1 cellular context compared by ENCODE assay signal in genomic region chr10:104230490-104230889, GRCh38.
TF ChIP-seq lines count a peak whose summit lies in the region.

No MANE protein-coding gene starts in this region.

TF ChIP-seq in K562, 482 proteins besides CTCF, POLR2A, EP300 and RAD21 (continued from another document):
- TF ChIP-seq ELK1 (CRISPR knock-in tag; IDR thresholded peaks at IDR 0.05) (no peak), YY1 (IDR thresholded peaks at IDR 0.05; ENCODE audit: borderline replicate concordance in 1 of 3, control insufficient read depth in 1 of 3, extremely low read depth in 1 of 3, insufficient read depth in 3 of 3, insufficient read length in 1 of 3, insufficient replicate concordance in 2 of 3, low read depth in 1 of 3, low read length in 2 of 3) (no peak), RERE (CRISPR knock-in tag; IDR thresholded peaks at IDR 0.05; ENCODE audit: borderline replicate concordance) (no peak), SIN3A (IDR thresholded peaks at IDR 0.05; ENCODE audit: borderline replicate concordance in 2 of 2, control insufficient read depth in 1 of 2, low read depth in 2 of 2, low read length in 2 of 2) (no peak), HOMEZ (CRISPR knock-in tag; IDR thresholded peaks at IDR 0.05) (no peak)
